Comparison of ENCODE assay signal across 13 cellular contexts in the genomic region with DNA sequence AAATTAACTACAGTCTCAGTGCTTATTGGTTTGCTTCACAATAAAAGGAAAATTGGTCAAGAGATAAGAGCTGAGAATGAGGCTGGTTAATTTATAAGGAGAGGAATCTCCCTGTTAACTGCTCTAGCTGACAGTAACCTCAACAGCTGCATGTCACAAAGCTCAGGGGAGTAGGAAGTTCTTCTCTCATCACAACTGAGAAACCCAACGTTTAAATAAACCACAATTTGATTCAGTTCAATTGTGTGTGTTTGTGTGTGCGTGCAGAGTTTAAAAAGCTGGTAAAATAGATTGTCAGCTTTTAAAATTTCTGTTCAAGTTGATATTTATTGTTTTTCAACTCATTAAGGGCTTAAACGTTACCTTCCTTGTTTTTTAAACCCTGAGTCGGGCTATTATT. TPM values are rescaled to one million over a fixed set of nuclear protein-coding genes. Genes with fewer than 3 reads are reported as not detected.
DNase-seq lines count a peak whose midpoint lies in the region; ATAC-seq and TF ChIP-seq lines count a peak whose summit lies in the region.
"Had no signal": no experiment of that assay in that cellular context is flagged by ENCODE, and none has a peak within 500 bp of the region (broad histone marks: within the 10 kb centered on the region; RNA-seq: fewer than 3 reads in every experiment).

No MANE protein-coding gene starts in this region.

- no peak for DNase-seq in activated naive CD4-positive, alpha-beta T cell treated with anti-CD3 and anti-CD28 coated beads, Interleukin-2, amount 10 ng/mL, durations not matched to agents 7 days and 5 days
- no peak for DNase-seq in activated naive CD4-positive, alpha-beta T cell treated with Interleukin-2 at 50 U/mL for 16 hours
- DNase-seq in stimulated activated effector memory CD8-positive, alpha-beta T cell treated with anti-CD3 and anti-CD28 coated beads, Interleukin-12 subunit alpha, Interleukin-12 subunit beta, amount 100 ng/mL, for 72 hours (ENCODE audit: low spot score in 2 of 2), result no peak
- no peak for DNase-seq in stimulated activated CD4-positive, alpha-beta T cell treated with anti-CD3 and anti-CD28 coated beads, Interleukin-2, amount 100 ng/mL, for 48 hours
- no peak for DNase-seq in activated T-helper 2 cell treated with anti-CD3 and anti-CD28 coated beads, Interferon-gamma antibody, Interleukin-2, Interleukin-4, amounts not matched to agents 10 μg/mL and 5 μg/mL and 100 μg/mL, durations not matched to agents 14 hours and 24 hours and 36 hours (ENCODE audit: low spot score)
- DNase-seq: activated CD4-positive, CD25-positive, alpha-beta regulatory T cell; GDM1; NCI-H2227 treated with DMSO at 0.1 percent for 48 hours; posterior cingulate gyrus; stimulated activated naive B cell treated with anti-CD40 and anti-IgM and Interleukin-4, amounts not matched to agents 10 μg/mL and 1 μg/mL and 100 μg/mL, for 72 hours had no signal

- H3K27ac Mint-ChIP-seq in activated naive CD4-positive, alpha-beta T cell treated with anti-CD3 and anti-CD28 coated beads, Interleukin-2, amount 10 ng/mL, durations not matched to agents 7 days and 5 days, result peak overlapping the region; percentile 97
- no peak overlapping the region for H3K27ac Mint-ChIP-seq in stimulated activated effector memory CD8-positive, alpha-beta T cell treated with anti-CD3 and anti-CD28 coated beads, Interleukin-12 subunit alpha, Interleukin-12 subunit beta, amount 100 ng/mL, for 72 hours
- no peak overlapping the region for H3K27ac Mint-ChIP-seq in activated T-helper 2 cell treated with anti-CD3 and anti-CD28 coated beads, Interferon-gamma antibody, Interleukin-2, Interleukin-4, amounts not matched to agents 10 μg/mL and 5 μg/mL and 100 μg/mL, durations not matched to agents 14 hours and 24 hours and 36 hours
- H3K27ac Mint-ChIP-seq: stimulated activated naive B cell treated with anti-CD40 and anti-IgM and Interleukin-4, amounts not matched to agents 10 μg/mL and 1 μg/mL and 100 μg/mL, for 72 hours had no signal

- H3K36me3 Mint-ChIP-seq in activated naive CD4-positive, alpha-beta T cell treated with anti-CD3 and anti-CD28 coated beads, Interleukin-2, amount 10 ng/mL, durations not matched to agents 7 days and 5 days, result peaks cover 10% of the 10 kb centered on the region
- H3K36me3 Mint-ChIP-seq in stimulated activated effector memory CD8-positive, alpha-beta T cell treated with anti-CD3 and anti-CD28 coated beads, Interleukin-12 subunit alpha, Interleukin-12 subunit beta, amount 100 ng/mL, for 72 hours, result peaks cover 20% of the 10 kb centered on the region
- H3K36me3 Mint-ChIP-seq in activated T-helper 2 cell treated with anti-CD3 and anti-CD28 coated beads, Interferon-gamma antibody, Interleukin-2, Interleukin-4, amounts not matched to agents 10 μg/mL and 5 μg/mL and 100 μg/mL, durations not matched to agents 14 hours and 24 hours and 36 hours (ENCODE audit: low read depth), result no peaks in the 10 kb centered on the region

- no peaks in the 10 kb centered on the region for H3K27me3 Mint-ChIP-seq in activated naive CD4-positive, alpha-beta T cell treated with anti-CD3 and anti-CD28 coated beads, Interleukin-2, amount 10 ng/mL, durations not matched to agents 7 days and 5 days
- H3K27me3 Mint-ChIP-seq in activated T-helper 2 cell treated with anti-CD3 and anti-CD28 coated beads, Interferon-gamma antibody, Interleukin-2, Interleukin-4, amounts not matched to agents 10 μg/mL and 5 μg/mL and 100 μg/mL, durations not matched to agents 14 hours and 24 hours and 36 hours (ENCODE audit: low read depth), result no peaks in the 10 kb centered on the region
- H3K27me3 Mint-ChIP-seq: stimulated activated naive B cell treated with anti-CD40 and anti-IgM and Interleukin-4, amounts not matched to agents 10 μg/mL and 1 μg/mL and 100 μg/mL, for 72 hours had no signal

- H3K4me3 ChIP-seq in SU-DHL-6 (ENCODE audit: insufficient read depth, low read length, poor library complexity, severe bottlenecking), result peak overlapping the region; percentile 23

- peak overlapping the region; percentile 75 for H2AFZ ChIP-seq in SU-DHL-6 (ENCODE audit: low read depth, low read length, severe bottlenecking)

- CTCF ChIA-PET in activated naive CD4-positive, alpha-beta T cell treated with anti-CD3 and anti-CD28 coated beads, Interleukin-2, amount 10 ng/mL, durations not matched to agents 7 days and 5 days (lab: Charles Lee), result no interaction called here

- TF ChIP-seq CTCF in SU-DHL-6 (IDR thresholded peaks at IDR 0.05; ENCODE audit: insufficient read depth, low read length, poor library complexity, severe bottlenecking), result no peak

- peak overlapping the region; percentile 85 for H3K27ac ChIP-seq in SU-DHL-6 (ENCODE audit: low read depth, low read length)

- peak; percentile 26 for ATAC-seq in HG03469 (IDR thresholded peaks at IDR 0.05; ENCODE audit: unreplicated experiment)
- ATAC-seq in stimulated activated effector memory CD8-positive, alpha-beta T cell treated with anti-CD3 and anti-CD28 coated beads, Interleukin-12 subunit alpha, Interleukin-12 subunit beta, amount 100 ng/mL, for 72 hours, result no peak
- no peak for ATAC-seq in GM21528 (IDR thresholded peaks at IDR 0.05; ENCODE audit: low FRiP score, unreplicated experiment)

- H3K4me3 Mint-ChIP-seq in activated naive CD4-positive, alpha-beta T cell treated with anti-CD3 and anti-CD28 coated beads, Interleukin-2, amount 10 ng/mL, durations not matched to agents 7 days and 5 days, result no peak overlapping the region
- H3K4me3 Mint-ChIP-seq in stimulated activated effector memory CD8-positive, alpha-beta T cell treated with anti-CD3 and anti-CD28 coated beads, Interleukin-12 subunit alpha, Interleukin-12 subunit beta, amount 100 ng/mL, for 72 hours, result peak overlapping the region; percentile 82
- H3K4me3 Mint-ChIP-seq in activated T-helper 2 cell treated with anti-CD3 and anti-CD28 coated beads, Interferon-gamma antibody, Interleukin-2, Interleukin-4, amounts not matched to agents 10 μg/mL and 5 μg/mL and 100 μg/mL, durations not matched to agents 14 hours and 24 hours and 36 hours (ENCODE audit: low read depth), result no peak overlapping the region

- H3K27me3 ChIP-seq in SU-DHL-6 (ENCODE audit: low read length), result no peaks in the 10 kb centered on the region

- H3K36me3 ChIP-seq in SU-DHL-6 (ENCODE audit: low read length), result no peaks in the 10 kb centered on the region

- peak overlapping the region; percentile 81 for H3K4me2 ChIP-seq in SU-DHL-6 (ENCODE audit: low read depth, low read length, poor library complexity, severe bottlenecking)

- H3K9me3 ChIP-seq in SU-DHL-6 (ENCODE audit: insufficient read depth, low read length), result no peaks in the 10 kb centered on the region

- peaks cover 8% of the 10 kb centered on the region for H3K79me2 ChIP-seq in SU-DHL-6 (ENCODE audit: insufficient read depth, low read length)

- H3K4me1 Mint-ChIP-seq in activated naive CD4-positive, alpha-beta T cell treated with anti-CD3 and anti-CD28 coated beads, Interleukin-2, amount 10 ng/mL, durations not matched to agents 7 days and 5 days, result peaks cover 73% of the 10 kb centered on the region
- peaks cover 34% of the 10 kb centered on the region for H3K4me1 Mint-ChIP-seq in stimulated activated effector memory CD8-positive, alpha-beta T cell treated with anti-CD3 and anti-CD28 coated beads, Interleukin-12 subunit alpha, Interleukin-12 subunit beta, amount 100 ng/mL, for 72 hours
- H3K4me1 Mint-ChIP-seq in activated T-helper 2 cell treated with anti-CD3 and anti-CD28 coated beads, Interferon-gamma antibody, Interleukin-2, Interleukin-4, amounts not matched to agents 10 μg/mL and 5 μg/mL and 100 μg/mL, durations not matched to agents 14 hours and 24 hours and 36 hours (ENCODE audit: low read depth), result peaks cover 52% of the 10 kb centered on the region

- no peaks in the 10 kb centered on the region for H3K9me2 ChIP-seq in SU-DHL-6 (replicated peaks; ENCODE audit: insufficient read depth, low read length)

- intact Hi-C loops in activated T-helper 2 cell treated with anti-CD3 and anti-CD28 coated beads, Interferon-gamma antibody, Interleukin-2, Interleukin-4, amounts not matched to agents 10 μg/mL and 5 μg/mL and 100 μg/mL, durations not matched to agents 14 hours and 24 hours and 36 hours (cut with micrococcal nuclease), result loop anchor here (5.0 to 10.0 kb wide), 2 partner anchors 126 to 488 kb away; no protein-coding TSS in a partner anchor

- peak overlapping the region; percentile 42 for H3K9ac ChIP-seq in SU-DHL-6 (ENCODE audit: low read length)

- peaks cover 41% of the 10 kb centered on the region for H3F3A ChIP-seq in SU-DHL-6 (ENCODE audit: insufficient read depth)

- no peaks in the 10 kb centered on the region for H4K20me1 ChIP-seq in SU-DHL-6 (ENCODE audit: low read depth, low read length)

- peaks cover 2% of the 10 kb centered on the region for H3K9me3 Mint-ChIP-seq in activated naive CD4-positive, alpha-beta T cell treated with anti-CD3 and anti-CD28 coated beads, Interleukin-2, amount 10 ng/mL, durations not matched to agents 7 days and 5 days
- no peaks in the 10 kb centered on the region for H3K9me3 Mint-ChIP-seq in stimulated activated effector memory CD8-positive, alpha-beta T cell treated with anti-CD3 and anti-CD28 coated beads, Interleukin-12 subunit alpha, Interleukin-12 subunit beta, amount 100 ng/mL, for 72 hours
- H3K9me3 Mint-ChIP-seq in activated T-helper 2 cell treated with anti-CD3 and anti-CD28 coated beads, Interferon-gamma antibody, Interleukin-2, Interleukin-4, amounts not matched to agents 10 μg/mL and 5 μg/mL and 100 μg/mL, durations not matched to agents 14 hours and 24 hours and 36 hours, result no peaks in the 10 kb centered on the region
- H3K9me3 Mint-ChIP-seq: stimulated activated naive B cell treated with anti-CD40 and anti-IgM and Interleukin-4, amounts not matched to agents 10 μg/mL and 1 μg/mL and 100 μg/mL, for 72 hours had no signal

RNA-seq across cellular contexts. Expression of a gene that starts 3.5 kb away (rescaled TPM):
- 19.5 and 19.8 TPM in 2 replicates for total RNA-seq in activated T-helper 2 cell treated with anti-CD3 and anti-CD28 coated beads, Interferon-gamma antibody, Interleukin-2, Interleukin-4, amounts not matched to agents 10 μg/mL and 5 μg/mL and 100 μg/mL, durations not matched to agents 14 hours and 24 hours and 36 hours
